In genomic region chr14:31876741-31877140, GRCh38 we compare ENCODE assay signal across 26 cellular contexts.
DNase-seq lines count a peak whose midpoint lies in the region; ATAC-seq, FAIRE-seq and TF ChIP-seq lines count a peak whose summit lies in the region.
"Had no signal": no experiment of that assay in that cellular context is flagged by ENCODE, and none has a peak within 500 bp of the region (broad histone marks: within the 10 kb centered on the region; RNA-seq: fewer than 3 reads in every experiment).

No MANE protein-coding gene starts in this region.

- H3K79me2 ChIP-seq in astrocyte (ENCODE audit: insufficient read depth, low read length): no peaks in the 10 kb centered on the region

- H3K4me3 Mint-ChIP-seq in astrocyte (ENCODE audit: unreplicated experiment): no peak overlapping the region
- no peak overlapping the region for H3K4me3 Mint-ChIP-seq in effector memory CD8-positive, alpha-beta T cell
- H3K4me3 Mint-ChIP-seq: activated CD4-positive, alpha-beta T cell treated with anti-CD3 and anti-CD28 coated beads, Interleukin-2, amount 10 ng/mL, durations not matched to agents 24 days and 14 days; activated naive CD8-positive, alpha-beta T cell treated with anti-CD3 and anti-CD28 coated beads, Interleukin-2, amount 50 U/mL, for 24 hours; type B pancreatic cell had no signal

- no peak for FAIRE-seq in astrocyte (lab: Jason Lieb, UNC)
- FAIRE-seq: A549, GM19239 had no signal

- H3K27ac Mint-ChIP-seq in astrocyte (ENCODE audit: unreplicated experiment): no peak overlapping the region
- H3K27ac Mint-ChIP-seq in effector memory CD8-positive, alpha-beta T cell: no peak overlapping the region
- H3K27ac Mint-ChIP-seq: activated CD4-positive, alpha-beta T cell treated with anti-CD3 and anti-CD28 coated beads, Interleukin-2, amount 10 ng/mL, durations not matched to agents 24 days and 14 days; activated naive CD8-positive, alpha-beta T cell treated with anti-CD3 and anti-CD28 coated beads, Interleukin-2, amount 50 U/mL, for 24 hours; type B pancreatic cell had no signal

- H3K4me1 ChIP-seq in right cardiac atrium (ENCODE audit: control insufficient read depth, insufficient read depth, low read length): peaks cover 3% of the 10 kb centered on the region
- peaks cover 14% of the 10 kb centered on the region for H3K4me1 ChIP-seq in astrocyte (ENCODE audit: insufficient read depth, low read length)
- peaks cover 0 to 3% of the 10 kb centered on the region in 2 donors for H3K4me1 ChIP-seq in muscle layer of duodenum (ENCODE audit: control insufficient read depth in 1 of 2, insufficient read depth in 2 of 2, low read length in 2 of 2)
- peaks cover 0 to 16% (median 0%) of the 10 kb centered on the region in 4 donors for H3K4me1 ChIP-seq in stomach
- H3K4me1 ChIP-seq: BE2C, body of pancreas had no signal

- no peaks in the 10 kb centered on the region for H3K27me3 Mint-ChIP-seq in astrocyte (ENCODE audit: low read depth, unreplicated experiment)
- peaks cover 0 to 9% of the 10 kb centered on the region in 2 donors for H3K27me3 Mint-ChIP-seq in effector memory CD8-positive, alpha-beta T cell
- H3K27me3 Mint-ChIP-seq: type B pancreatic cell had no signal

- H3K27me3 ChIP-seq in right cardiac atrium (ENCODE audit: control insufficient read depth, insufficient read depth) (no peaks in the 10 kb centered on the region), astrocyte (ENCODE audit: insufficient read depth, low read length) (no peaks in the 10 kb centered on the region), muscle layer of duodenum (ENCODE audit: low read depth, low read length) (no peaks in the 10 kb centered on the region), stomach (no peaks in the 10 kb centered on the region)
- H3K27me3 ChIP-seq: body of pancreas, neutrophil had no signal

- no peak for TF ChIP-seq EP300 in stomach (IDR thresholded peaks at IDR 0.05)

- intact Hi-C loops in right cardiac atrium (cut with DNase I) (no loop called here), Right ventricle myocardium inferior (cut with DNase I) (no loop called here), stomach (cut with DNase I; ENCODE audit: low total_unique reads) (no loop called here)

- H3K9me3 ChIP-seq in right cardiac atrium (ENCODE audit: control insufficient read depth, low read length): no peaks in the 10 kb centered on the region
- no peaks in the 10 kb centered on the region for H3K9me3 ChIP-seq in astrocyte (ENCODE audit: insufficient read depth, low read depth, low read length)
- no peaks in the 10 kb centered on the region for H3K9me3 ChIP-seq in muscle layer of duodenum (ENCODE audit: control insufficient read depth in 1 of 2, low read length in 2 of 2)
- no peaks in the 10 kb centered on the region for H3K9me3 ChIP-seq in stomach
- H3K9me3 ChIP-seq: A549, BE2C, body of pancreas, neutrophil had no signal

- peak overlapping the region; percentile 18 for H3K4me3 ChIP-seq in right cardiac atrium (ENCODE audit: low read length)
- no peak overlapping the region for H3K4me3 ChIP-seq in astrocyte (ENCODE audit: insufficient read depth, low read depth, low read length)
- no peak overlapping the region for H3K4me3 ChIP-seq in muscle layer of duodenum (ENCODE audit: low read depth in 1 of 2, low read length in 2 of 2)
- H3K4me3 ChIP-seq in stomach: no peak overlapping the region
- H3K4me3 ChIP-seq: A549, body of pancreas, PC-9, smooth muscle cell had no signal

- H4K20me1 ChIP-seq in astrocyte (ENCODE audit: insufficient read depth, low read length): no peaks in the 10 kb centered on the region

- DNase-seq in right cardiac atrium (no peak), Right ventricle myocardium inferior (ENCODE audit: missing footprints) (no peak), astrocyte (ENCODE audit: low read depth) (no peak), stomach (no peak), NCI-H187 (lab: John Stamatoyannopoulos, UW) (no peak)
- DNase-seq in effector memory CD8-positive, alpha-beta T cell: no peak
- DNase-seq: activated CD4-positive, alpha-beta T cell treated with anti-CD3 and anti-CD28 coated beads, Interleukin-2, amount 10 ng/mL, durations not matched to agents 24 days and 14 days; activated gamma-delta T cell treated with Interleukin-2 at 50 U/mL for 16 hours; activated naive CD8-positive, alpha-beta T cell treated with anti-CD3 and anti-CD28 coated beads, Interleukin-2, amount 50 U/mL, for 24 hours; activated T-cell treated with anti-CD3 and anti-CD28 coated beads, Interleukin-2, amount 50 U/mL, for 1 hour; BE2C; body of pancreas; GF-D8; MV-4-11; NCI-H1694; NCI-H510A; NK-92 treated with Interleukin-12 subunit alpha and Interleukin-12 subunit beta, amount 100 ng/mL, for 24 hours; PC-9; stimulated activated CD4-positive, alpha-beta T cell treated with anti-CD3 and anti-CD28 coated beads, Interleukin-2, amount 100 ng/mL, for 24 hours had no signal

- H2AFZ ChIP-seq in astrocyte (ENCODE audit: low read depth, low read length): no peak overlapping the region
- H2AFZ ChIP-seq: PC-9 had no signal

- ATAC-seq in right cardiac atrium (no peak), Right ventricle myocardium inferior (no peak), HG03135 (IDR thresholded peaks at IDR 0.05; ENCODE audit: unreplicated experiment) (no peak)
- ATAC-seq in effector memory CD8-positive, alpha-beta T cell (replicated peaks): no peak
- ATAC-seq: A549; activated naive CD8-positive, alpha-beta T cell treated with anti-CD3 and anti-CD28 coated beads, Interleukin-2, amount 50 U/mL, for 24 hours; body of pancreas had no signal

- no peak for TF ChIP-seq POLR2A in stomach (IDR thresholded peaks at IDR 0.05)

- no peak overlapping the region for H3K9ac ChIP-seq in astrocyte (ENCODE audit: low read length)

- H3K4me2 ChIP-seq in astrocyte (ENCODE audit: low read length): peak overlapping the region; percentile 55
- H3K4me2 ChIP-seq: A549, PC-9 had no signal

- H3K36me3 ChIP-seq in astrocyte (ENCODE audit: insufficient read depth, low read length) (no peaks in the 10 kb centered on the region), muscle layer of duodenum (ENCODE audit: control insufficient read depth in 1 of 2, insufficient read depth in 2 of 2, low read length in 2 of 2) (no peaks in the 10 kb centered on the region), stomach (no peaks in the 10 kb centered on the region)
- H3K36me3 ChIP-seq: BE2C, neutrophil had no signal

- H3K4me1 Mint-ChIP-seq in astrocyte (ENCODE audit: low read depth, unreplicated experiment): peaks cover 24% of the 10 kb centered on the region
- H3K4me1 Mint-ChIP-seq in effector memory CD8-positive, alpha-beta T cell (ENCODE audit: low read depth in 2 of 2): no peaks in the 10 kb centered on the region
- H3K4me1 Mint-ChIP-seq: activated naive CD8-positive, alpha-beta T cell treated with anti-CD3 and anti-CD28 coated beads, Interleukin-2, amount 50 U/mL, for 24 hours had no signal

- peak overlapping the region; percentile 48 for H3K27ac ChIP-seq in right cardiac atrium (ENCODE audit: low read length)
- no peak overlapping the region for H3K27ac ChIP-seq in astrocyte (ENCODE audit: low read depth, low read length)
- H3K27ac ChIP-seq in muscle layer of duodenum (ENCODE audit: low read length): peak overlapping the region; percentile 46
- H3K27ac ChIP-seq in stomach: peak overlapping the region in 4 of 5 donors; percentile 13 to 60 (median 24)
- H3K27ac ChIP-seq: A549, body of pancreas, neutrophil, PC-9 had no signal

- H3K36me3 Mint-ChIP-seq in astrocyte (ENCODE audit: low read depth, unreplicated experiment): no peaks in the 10 kb centered on the region
- no peaks in the 10 kb centered on the region for H3K36me3 Mint-ChIP-seq in effector memory CD8-positive, alpha-beta T cell (ENCODE audit: insufficient read depth)
- H3K36me3 Mint-ChIP-seq: type B pancreatic cell had no signal

- 82% methylated on average over 7 of the region's 7 CpGs for WGBS in right cardiac atrium
- WGBS in stomach, 5 donors: 85 to 91% (median 85%) methylated on average over 7 of the region's 7 CpGs

- TF ChIP-seq CTCF in astrocyte (IDR thresholded peaks at IDR 0.05; ENCODE audit: insufficient read depth, low read depth, low read length): no peak
- no peak for TF ChIP-seq CTCF in stomach (IDR thresholded peaks at IDR 0.05)

- H3K9me3 Mint-ChIP-seq in astrocyte (ENCODE audit: unreplicated experiment): peaks cover 2% of the 10 kb centered on the region
- peaks cover 0 to 4% of the 10 kb centered on the region in 2 donors for H3K9me3 Mint-ChIP-seq in effector memory CD8-positive, alpha-beta T cell
- H3K9me3 Mint-ChIP-seq: activated CD4-positive, alpha-beta T cell treated with anti-CD3 and anti-CD28 coated beads, Interleukin-2, amount 10 ng/mL, durations not matched to agents 24 days and 14 days; type B pancreatic cell had no signal
